Comparison of ENCODE assay signal across 1 cellular context in genomic region chr16:87581867-87582220, GRCh38.
TF ChIP-seq lines count a peak whose summit lies in the region.

No MANE protein-coding gene starts in this region.

TF ChIP-seq in HCT116, 20 proteins besides CTCF, POLR2A, EP300 and RAD21:
- TF ChIP-seq SIN3A (IDR thresholded peaks at IDR 0.05; ENCODE audit: low read depth) (no peak), FOSL1 (IDR thresholded peaks at IDR 0.05; ENCODE audit: low read depth) (peak; percentile 74), SP1 (IDR thresholded peaks at IDR 0.05; ENCODE audit: low read depth) (peak; percentile 50), YY1 (IDR thresholded peaks at IDR 0.05; ENCODE audit: extremely low read depth, insufficient replicate concordance, low read depth, low read length) (no peak), JUND (IDR thresholded peaks at IDR 0.05) (no peak; the same call in none of the 2 replicates), POLR2AphosphoS5 (IDR thresholded peaks at IDR 0.05; ENCODE audit: low read depth, low read length) (no peak), CBX3 (IDR thresholded peaks at IDR 0.05; ENCODE audit: low read depth) (no peak), CEBPB (IDR thresholded peaks at IDR 0.05; ENCODE audit: low read depth) (no peak), ZBTB33 (IDR thresholded peaks at IDR 0.05; ENCODE audit: extremely low read depth, insufficient replicate concordance, low read length) (no peak), ELF1 (IDR thresholded peaks at IDR 0.05; ENCODE audit: borderline replicate concordance, low read depth) (no peak), ZNF274 (IDR thresholded peaks at IDR 0.05; ENCODE audit: low read depth, low read length) (no peak), TCF7L2 (IDR thresholded peaks at IDR 0.05; ENCODE audit: borderline replicate concordance, extremely low read depth, insufficient read depth, insufficient read length) (no peak)
